In genomic region chr13:31408927-31409326, GRCh38 we compare ENCODE assay signal across 7 cellular contexts.
"Had no signal": no experiment of that assay in that cellular context is flagged by ENCODE, and none has a peak within 500 bp of the region (broad histone marks: within the 10 kb centered on the region; RNA-seq: fewer than 3 reads in every experiment).

No MANE protein-coding gene starts in this region.

- H3K4me3 Mint-ChIP-seq: GM23338, H9, IgD-negative memory B cell had no signal

- ATAC-seq: GM23338, HepG2 had no signal

- H3K4me1 Mint-ChIP-seq: GM23338, H9 had no signal

- H3K9me3 Mint-ChIP-seq: GM23338, H9, IgD-negative memory B cell had no signal

- H3K4me2 ChIP-seq: GM23338 had no signal

- H3K27ac Mint-ChIP-seq: GM23338, H9, IgD-negative memory B cell had no signal

- H3K27ac ChIP-seq: HL-60 had no signal

- H3K36me3 Mint-ChIP-seq: IgD-negative memory B cell had no signal

- H3K4me3 ChIP-seq: GM23338 had no signal

- DNase-seq: H9, HCEC 1CT, KBM-7 had no signal
